Comparison of ENCODE assay signal across 20 cellular contexts in genomic region chr2:227592694-227593387, GRCh38. TPM values are rescaled to one million over a fixed set of nuclear protein-coding genes. Genes with fewer than 3 reads are reported as not detected.
DNase-seq lines count a peak whose midpoint lies in the region; ATAC-seq and TF ChIP-seq lines count a peak whose summit lies in the region.
"Had no signal": no experiment of that assay in that cellular context is flagged by ENCODE, and none has a peak within 500 bp of the region (broad histone marks: within the 10 kb centered on the region; RNA-seq: fewer than 3 reads in every experiment).

No MANE protein-coding gene starts in this region.

- no peak overlapping the region for H3K23ac ChIP-seq in IMR-90 (ENCODE audit: low read depth, low read length)

- H2AK5ac ChIP-seq in IMR-90 (ENCODE audit: low read depth, low read length) = no peak overlapping the region

- TF ChIP-seq CTCF in IMR-90 (conservative IDR thresholded peaks at IDR 0.05; ENCODE audit: low read depth, low read length) = no peak
- no peak for TF ChIP-seq CTCF in GM20000 (IDR thresholded peaks at IDR 0.05; ENCODE audit: extremely low read depth, missing control alignments)

- peaks cover 2% of the 10 kb centered on the region; the same call in 1 of the 2 replicates for H3K27me3 ChIP-seq in IMR-90 (ENCODE audit: control insufficient read depth, insufficient read depth, low read length)
- H3K27me3 ChIP-seq: MG63, suprapubic skin had no signal

- no peak for DNase-seq in IMR-90
- DNase-seq in GM20000 (ENCODE audit: low spot score) = no peak
- DNase-seq in OCI-M1 (lab: John Stamatoyannopoulos, UW) = no peak
- DNase-seq in DMS153 (lab: John Stamatoyannopoulos, UW) = no peak
- DNase-seq in DMS 273 (lab: John Stamatoyannopoulos, UW; ENCODE audit: unreplicated experiment) = no peak
- DNase-seq: activated CD4-positive, alpha-beta T cell treated with anti-CD3 and anti-CD28 coated beads, Interleukin-2, amount 10 ng/mL, durations not matched to agents 7 days and 5 days; amygdala; left colon; MG63; NCI-H2081; NCI-H774; posterior cingulate gyrus; RPMI8226 had no signal

- intact Hi-C loops in IMR-90 (cut with micrococcal nuclease) = no loop called here

- CTCF ChIA-PET in IMR-90 (lab: Yijun Ruan, JAX) = no interaction called here

- H4K91ac ChIP-seq in IMR-90 (ENCODE audit: insufficient read depth, low read depth, low read length) = no peak overlapping the region

- no peak overlapping the region for H3K4me2 ChIP-seq in IMR-90 (ENCODE audit: low read depth, low read length)

- H3K56ac ChIP-seq in IMR-90 (ENCODE audit: extremely low read depth, insufficient read depth, low read length) = no peak overlapping the region

- no peak for TF ChIP-seq POLR2A in IMR-90 (IDR thresholded peaks at IDR 0.05; ENCODE audit: low read depth, low read length)

- no peak overlapping the region for H4K5ac ChIP-seq in IMR-90 (ENCODE audit: low read depth, low read length)

- dilution Hi-C loops in IMR-90 (cut with HindIII; ENCODE audit: low sequenced_read_pairs, unreplicated experiment) = no loop called here

- H3K18ac ChIP-seq in IMR-90 (ENCODE audit: low read depth, low read length) = no peak overlapping the region

- no CpG with 5 or more reads among the region's 1 CpG for WGBS in IMR-90 (ENCODE audit: extremely low coverage in 2 of 2, insufficient read length in 1 of 2), 2 experiments

- H3K4ac ChIP-seq in IMR-90 (ENCODE audit: low read depth, low read length) = no peak overlapping the region

- POLR2A ChIA-PET in IMR-90 (lab: Charles Lee; ENCODE audit: unreplicated experiment) = no interaction called here

- H2BK20ac ChIP-seq in IMR-90 (ENCODE audit: low read depth, low read length) = no peak overlapping the region

- no peaks in the 10 kb centered on the region for H3K36me3 ChIP-seq in IMR-90 (ENCODE audit: control insufficient read depth, insufficient read depth, low read length)
- H3K36me3 ChIP-seq: MG63, suprapubic skin had no signal

- H3K14ac ChIP-seq in IMR-90 (replicated peaks; ENCODE audit: low read depth, low read length) = no peak overlapping the region

- ATAC-seq in GM18502 (IDR thresholded peaks at IDR 0.05; ENCODE audit: poor library complexity, unreplicated experiment) (peak; percentile 89), GM19395 (IDR thresholded peaks at IDR 0.05; ENCODE audit: unreplicated experiment) (peak; percentile 86), HG02678 (IDR thresholded peaks at IDR 0.05; ENCODE audit: unreplicated experiment) (peak; percentile 78), IMR-90 (ENCODE audit: low read depth) (no peak)
- ATAC-seq: left colon had no signal

- H3K9ac ChIP-seq in IMR-90 (ENCODE audit: low read depth, low read length) = no peak overlapping the region

- no peak overlapping the region for H2AK9ac ChIP-seq in IMR-90 (replicated peaks; ENCODE audit: low read depth, low read length, poor library complexity)

- no peak for TF ChIP-seq RAD21 in IMR-90 (IDR thresholded peaks at IDR 0.05; ENCODE audit: low read length)

- in situ Hi-C loops in IMR-90 (cut with MboI; ENCODE audit: low sequenced_read_pairs) = no loop called here

- no peak overlapping the region for H2BK15ac ChIP-seq in IMR-90 (ENCODE audit: low read depth, low read length)

- H3K9me3 ChIP-seq in IMR-90 (ENCODE audit: control insufficient read depth, insufficient read depth, low read length) = no peaks in the 10 kb centered on the region
- H3K9me3 ChIP-seq: MG63, suprapubic skin had no signal

- H3K9me1 ChIP-seq in IMR-90 (ENCODE audit: insufficient read depth, low read length) = no peaks in the 10 kb centered on the region

- H3K79me1 ChIP-seq in IMR-90 (ENCODE audit: low read depth in 1 of 2, low read length in 2 of 2) = no peaks in the 10 kb centered on the region

- no peak overlapping the region for H3K27ac ChIP-seq in IMR-90 (ENCODE audit: insufficient read depth, low read length)
- H3K27ac ChIP-seq: suprapubic skin had no signal

- no peaks in the 10 kb centered on the region for H3K4me1 ChIP-seq in IMR-90 (ENCODE audit: control insufficient read depth, insufficient read depth, low read length)
- H3K4me1 ChIP-seq: suprapubic skin had no signal

- H3K4me3 ChIP-seq in IMR-90 (ENCODE audit: insufficient read depth, low read depth, low read length) = no peak overlapping the region
- H3K4me3 ChIP-seq: MG63, suprapubic skin had no signal

- H2AFZ ChIP-seq in IMR-90 (replicated peaks; ENCODE audit: low read length, poor library complexity) = no peak overlapping the region

- H4K8ac ChIP-seq in IMR-90 (ENCODE audit: low read depth in 2 of 2, low read length in 2 of 2) = no peak overlapping the region

- no peaks in the 10 kb centered on the region for H4K20me1 ChIP-seq in IMR-90 (ENCODE audit: insufficient read depth, low read length)

- no peak overlapping the region for H2BK5ac ChIP-seq in IMR-90 (ENCODE audit: low read depth, low read length, poor library complexity, severe bottlenecking)

- BruUV-seq in IMR-90 (replicated peaks; lab: Mats Ljungman, UMichigan) = no TSS peak

- no peak overlapping the region for H2BK120ac ChIP-seq in IMR-90 (ENCODE audit: low read depth, low read length)

TF ChIP-seq in IMR-90, 13 proteins besides CTCF, POLR2A, EP300 and RAD21:
- TF ChIP-seq NFE2L2 (IDR thresholded peaks at IDR 0.05; ENCODE audit: low read depth, low read length) (no peak), CEBPB (IDR thresholded peaks at IDR 0.05; ENCODE audit: low read depth, low read length) (peak; percentile 55), MAFK (IDR thresholded peaks at IDR 0.05; ENCODE audit: low read depth, low read length) (no peak)

RNA-seq across cellular contexts. Expression of gene SCYGR2, which starts 5.9 kb away (rescaled TPM):
- total RNA-seq in IMR-90 (2012; rRNA removed) = not detected in 2 replicates
- polyA plus RNA-seq in IMR-90 (2012; rRNA removed) = not detected in 2 replicates
- not detected in 2 replicates for polyA plus RNA-seq in IMR-90 (2012; cell fraction: cytosol; rRNA removed)
- polyA plus RNA-seq in IMR-90 (2012; cell fraction: nucleus; rRNA removed; ENCODE audit: low replicate concordance) = not detected in 2 replicates
- total RNA-seq: activated CD4-positive, alpha-beta T cell treated with anti-CD3 and anti-CD28 coated beads, Interleukin-2, amount 10 ng/mL, durations not matched to agents 7 days and 5 days; epithelial cell of proximal tubule; HT1080; left colon; T-helper 2 cell treated with Interferon-gamma antibody and Interleukin-4, amounts not matched to agents 100 ng/mL and 5 ng/mL, for 36 hours had no signal

RNA-seq across cellular contexts. Expression of gene SCYGR3, which starts 21.8 kb away (rescaled TPM):
- not detected in 2 replicates for total RNA-seq in IMR-90 (2012; rRNA removed)
- polyA plus RNA-seq in IMR-90 (2012; rRNA removed) = not detected in 2 replicates
- not detected in 2 replicates for polyA plus RNA-seq in IMR-90 (2012; cell fraction: cytosol; rRNA removed)
- polyA plus RNA-seq in IMR-90 (2012; cell fraction: nucleus; rRNA removed; ENCODE audit: low replicate concordance) = not detected in 2 replicates
- total RNA-seq: activated CD4-positive, alpha-beta T cell treated with anti-CD3 and anti-CD28 coated beads, Interleukin-2, amount 10 ng/mL, durations not matched to agents 7 days and 5 days; epithelial cell of proximal tubule; HT1080; left colon; suprapubic skin; T-helper 2 cell treated with Interferon-gamma antibody and Interleukin-4, amounts not matched to agents 100 ng/mL and 5 ng/mL, for 36 hours had no signal

RNA-seq across cellular contexts. Expression of gene SCYGR4, which starts 24.5 kb away (rescaled TPM):
- not detected in 2 replicates for total RNA-seq in IMR-90 (2012; rRNA removed)
- polyA plus RNA-seq in IMR-90 (2012; rRNA removed) = not detected in 2 replicates
- polyA plus RNA-seq in IMR-90 (2012; cell fraction: cytosol; rRNA removed) = not detected in 2 replicates
- polyA plus RNA-seq in IMR-90 (2012; cell fraction: nucleus; rRNA removed; ENCODE audit: low replicate concordance) = not detected in 2 replicates
- total RNA-seq: activated CD4-positive, alpha-beta T cell treated with anti-CD3 and anti-CD28 coated beads, Interleukin-2, amount 10 ng/mL, durations not matched to agents 7 days and 5 days; epithelial cell of proximal tubule; HT1080; left colon; T-helper 2 cell treated with Interferon-gamma antibody and Interleukin-4, amounts not matched to agents 100 ng/mL and 5 ng/mL, for 36 hours had no signal
